Comparison of ENCODE assay signal across 9 cellular contexts in the genomic region with DNA sequence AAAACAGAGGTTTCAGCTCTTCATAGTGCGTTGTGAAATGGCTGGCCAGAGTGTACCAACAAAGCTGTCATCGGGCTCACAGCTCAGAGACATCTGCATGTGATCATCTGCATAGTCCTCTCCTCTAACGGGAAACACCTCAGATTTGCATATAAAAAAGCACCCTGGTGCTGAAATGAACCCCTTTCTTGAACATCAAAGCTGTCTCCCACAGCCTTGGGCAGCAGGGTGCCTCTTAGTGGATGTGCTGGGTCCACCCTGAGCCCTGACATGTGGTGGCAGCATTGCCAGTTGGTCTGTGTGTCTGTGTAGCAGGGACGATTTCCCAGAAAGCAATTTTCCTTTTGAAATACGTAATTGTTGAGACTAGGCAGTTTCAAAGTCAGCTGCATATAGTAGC. TPM values are rescaled to one million over a fixed set of nuclear protein-coding genes. Genes with fewer than 3 reads are reported as not detected.
DNase-seq lines count a peak whose midpoint lies in the region; ATAC-seq and TF ChIP-seq lines count a peak whose summit lies in the region.
"Had no signal": no experiment of that assay in that cellular context is flagged by ENCODE, and none has a peak within 500 bp of the region (broad histone marks: within the 10 kb centered on the region; RNA-seq: fewer than 3 reads in every experiment).

No MANE protein-coding gene starts in this region.

- no peak overlapping the region for H3K27ac Mint-ChIP-seq in activated naive CD4-positive, alpha-beta T cell treated with anti-CD3 and anti-CD28 coated beads for 36 hours

- peaks cover 19% of the 10 kb centered on the region for H3K36me3 Mint-ChIP-seq in activated naive CD4-positive, alpha-beta T cell treated with anti-CD3 and anti-CD28 coated beads for 36 hours (ENCODE audit: low read depth)

- H3K27me3 Mint-ChIP-seq in activated naive CD4-positive, alpha-beta T cell treated with anti-CD3 and anti-CD28 coated beads for 36 hours (ENCODE audit: low read depth), result no peaks in the 10 kb centered on the region

- H3K4me3 ChIP-seq in choroid plexus epithelial cell (ENCODE audit: low read depth, low read length), result no peak overlapping the region
- H3K4me3 ChIP-seq in stomach smooth muscle (ENCODE audit: low read length in 2 of 2), result no peak overlapping the region
- no peak overlapping the region for H3K4me3 ChIP-seq in transverse colon
- H3K4me3 ChIP-seq in thyroid gland (replicated peaks in 1 of 3), result no peak overlapping the region
- H3K4me3 ChIP-seq: BLaER1 had no signal

- 55 to 68% methylated on average over 2 to 5 of the region's 5 CpGs for WGBS in transverse colon (ENCODE audit: low coverage in 1 of 2), 2 donors
- whole genome bisulfite sequencing in thyroid gland, 2 donors, result 65 to 75% methylated on average over 5 of the region's 5 CpGs

- H3K4me1 ChIP-seq in stomach smooth muscle (ENCODE audit: control insufficient read depth, insufficient read depth, low read length) (peaks cover 13% of the 10 kb centered on the region), transverse colon (peaks cover 0 to 11% (median 1%) of the 10 kb centered on the region in 4 donors), thyroid gland (peaks cover 0 to 25% of the 10 kb centered on the region in 2 donors)
- H3K4me1 ChIP-seq: BLaER1 had no signal

- intact Hi-C loops in activated naive CD4-positive, alpha-beta T cell treated with anti-CD3 and anti-CD28 coated beads for 36 hours (cut with micrococcal nuclease), result no loop called here
- intact Hi-C loops in transverse colon (cut with DNase I; ENCODE audit: low total_unique reads), result no loop called here
- intact Hi-C loops in thyroid gland (cut with DNase I), result no loop called here

- TF ChIP-seq CTCF in choroid plexus epithelial cell (conservative IDR thresholded peaks at IDR 0.05; ENCODE audit: low read depth, low read length), result no peak
- no peak for TF ChIP-seq CTCF in transverse colon (IDR thresholded peaks at IDR 0.05)
- no peak for TF ChIP-seq CTCF in thyroid gland (IDR thresholded peaks at IDR 0.05)

- no peaks in the 10 kb centered on the region for H3K9me3 Mint-ChIP-seq in activated naive CD4-positive, alpha-beta T cell treated with anti-CD3 and anti-CD28 coated beads for 36 hours

- DNase-seq in activated naive CD4-positive, alpha-beta T cell treated with anti-CD3 and anti-CD28 coated beads for 36 hours, result peak; percentile 42
- DNase-seq in activated naive CD4-positive, alpha-beta T cell treated with anti-CD3 and anti-CD28 coated beads, Interleukin-2, amount 50 U/mL, for 16 hours, result no peak
- DNase-seq in choroid plexus epithelial cell (ENCODE audit: low read depth) (peak; percentile 76), transverse colon (no peak), thyroid gland (no peak)
- no peak for DNase-seq in activated CD4-positive, alpha-beta T cell treated with anti-CD3 and anti-CD28 coated beads for 48 hours

- peak overlapping the region; percentile 46 for H3K27ac ChIP-seq in stomach smooth muscle (ENCODE audit: low read length)
- H3K27ac ChIP-seq in transverse colon, result no peak overlapping the region
- H3K27ac ChIP-seq in thyroid gland, result peak overlapping the region in 1 of 3 donors; percentile 17
- H3K27ac ChIP-seq: BLaER1 had no signal

- H3K9ac ChIP-seq in stomach smooth muscle (ENCODE audit: low read length in 2 of 2), result peak overlapping the region in 1 of 2 donors; percentile 2
- H3K9ac ChIP-seq: BLaER1 had no signal

- ATAC-seq in HG03108 (IDR thresholded peaks at IDR 0.05; ENCODE audit: unreplicated experiment), result peak; percentile 63

- in situ Hi-C loops in transverse colon (cut with MboI; ENCODE audit: low pct_ligation_motif_present in 1 of 4, low pct_unique_long_range_greater_than_20kb in 1 of 4, low sequenced_read_pairs in 3 of 4), result no loop called here

- H3K4me1 Mint-ChIP-seq in activated naive CD4-positive, alpha-beta T cell treated with anti-CD3 and anti-CD28 coated beads for 36 hours (ENCODE audit: low read depth), result peaks cover 7% of the 10 kb centered on the region

- H3K36me3 ChIP-seq in stomach smooth muscle (ENCODE audit: control insufficient read depth in 2 of 2, insufficient read depth in 2 of 2, low read length in 2 of 2), result peaks cover 13 to 23% of the 10 kb centered on the region in 2 donors
- peaks cover 0 to 23% (median 10%) of the 10 kb centered on the region in 4 donors for H3K36me3 ChIP-seq in transverse colon
- peaks cover 18 to 19% of the 10 kb centered on the region in 2 donors for H3K36me3 ChIP-seq in thyroid gland

- CTCF ChIA-PET in activated naive CD4-positive, alpha-beta T cell treated with anti-CD3 and anti-CD28 coated beads for 36 hours (lab: Charles Lee), result interaction anchor here (0.6 kb wide), 2 partner anchors 67 to 1819 kb away, joined by 3 to 4 read pairs; no protein-coding TSS in a partner anchor

- TF ChIP-seq POLR2A in transverse colon (IDR thresholded peaks at IDR 0.05), result no peak
- no peak for TF ChIP-seq POLR2A in thyroid gland (IDR thresholded peaks at IDR 0.05)

- H3K27me3 ChIP-seq in stomach smooth muscle (ENCODE audit: control insufficient read depth in 1 of 2, insufficient read depth in 2 of 2, low read length in 2 of 2) (no peaks in the 10 kb centered on the region), transverse colon (no peaks in the 10 kb centered on the region), thyroid gland (no peaks in the 10 kb centered on the region)
- H3K27me3 ChIP-seq: BLaER1 had no signal

- H3K4me3 Mint-ChIP-seq in activated naive CD4-positive, alpha-beta T cell treated with anti-CD3 and anti-CD28 coated beads for 36 hours, result no peak overlapping the region

- TF ChIP-seq EP300 in transverse colon (IDR thresholded peaks at IDR 0.05; ENCODE audit: low read depth), result no peak

- H3K9me3 ChIP-seq in stomach smooth muscle (ENCODE audit: control insufficient read depth in 2 of 2, low read length in 2 of 2) (no peaks in the 10 kb centered on the region), transverse colon (no peaks in the 10 kb centered on the region), thyroid gland (no peaks in the 10 kb centered on the region)
- H3K9me3 ChIP-seq: BLaER1 had no signal

RNA-seq across cellular contexts. Expression of gene PAPLN, which starts 14.3 kb away (rescaled TPM):
- total RNA-seq in activated naive CD4-positive, alpha-beta T cell treated with anti-CD3 and anti-CD28 coated beads for 36 hours, result 1 to 10 TPM; 1.0 TPM
- 10 to 100 TPM in 2 of 4 donors, 1 to 10 TPM in 2; 3.0 to 15.7 (median 11.0) TPM for total RNA-seq in transverse colon
- total RNA-seq in thyroid gland, result 10 to 100 TPM; 23.2 to 82.8 (median 48.4) TPM

Comparison
In these comparisons a context has a peak if more than half of its experiments do, and no peak if none do; other contexts are left out.
1. DNase-seq: peak in activated naive CD4-positive, alpha-beta T cell treated with anti-CD3 and anti-CD28 coated beads for 36 hours (single experiment) and choroid plexus epithelial cell (single experiment); none in activated naive CD4-positive, alpha-beta T cell treated with anti-CD3 and anti-CD28 coated beads, Interleukin-2, amount 50 U/mL, for 16 hours (single experiment), transverse colon (single experiment), activated CD4-positive, alpha-beta T cell treated with anti-CD3 and anti-CD28 coated beads for 48 hours (single experiment) and thyroid gland (0 of 2).